8 cellular contexts compared by ENCODE assay signal in genomic region chr4:140153744-140154571, GRCh38. TPM values are rescaled to one million over a fixed set of nuclear protein-coding genes. Genes with fewer than 3 reads are reported as not detected.
DNase-seq lines count a peak whose midpoint lies in the region; ATAC-seq and TF ChIP-seq lines count a peak whose summit lies in the region.

Gene MAML3 (minus strand): TSS chr4:140154184. CDS start chr4:140153327, 857 bp downstream.

- H3K9me3 ChIP-seq in ascending aorta (no peaks in the 10 kb centered on the region), right atrium auricular region (no peaks in the 10 kb centered on the region), prostate gland (no peaks in the 10 kb centered on the region), upper lobe of left lung (no peaks in the 10 kb centered on the region)

- WGBS in prostate gland = under 1% methylated on average over 77 of the region's 78 CpGs
- WGBS in upper lobe of left lung, 2 donors = 1% methylated on average over 31 to 78 of the region's 78 CpGs

- H3K4me1 ChIP-seq in ascending aorta (peaks cover 0 to 4% of the 10 kb centered on the region in 2 donors), right atrium auricular region (peaks cover 0 to 5% of the 10 kb centered on the region in 2 donors), prostate gland (replicated peaks) (peaks cover 6% of the 10 kb centered on the region), upper lobe of left lung (peaks cover 5 to 22% (median 12%) of the 10 kb centered on the region in 4 donors)

- no peak for TF ChIP-seq CTCF in ascending aorta (IDR thresholded peaks at IDR 0.05)
- no peak for TF ChIP-seq CTCF in right atrium auricular region (IDR thresholded peaks at IDR 0.05)
- peak in 1 of 4 experiments; percentile 27 for TF ChIP-seq CTCF in prostate gland (IDR thresholded peaks at IDR 0.05)
- TF ChIP-seq CTCF in upper lobe of left lung (IDR thresholded peaks at IDR 0.05) = peak in 4 of 6 experiments; percentile 24 to 37 (median 32)

- H3K36me3 ChIP-seq in ascending aorta (no peaks in the 10 kb centered on the region), right atrium auricular region (no peaks in the 10 kb centered on the region), prostate gland (no peaks in the 10 kb centered on the region), upper lobe of left lung (no peaks in the 10 kb centered on the region)

- peak; percentile 80 for TF ChIP-seq POLR2A in prostate gland (IDR thresholded peaks at IDR 0.05)
- peak; percentile 52 to 91 (median 72) for TF ChIP-seq POLR2A in upper lobe of left lung (IDR thresholded peaks at IDR 0.05)

- intact Hi-C loops in ascending aorta (cut with DNase I) = loop anchor here (1.0 to 10.0 kb wide), 8 partner anchors 67 to 1139 kb away; partner anchors contain the start of genes ELF2, MGST2, NOCT and RAB33B
- intact Hi-C loops in prostate gland (cut with DNase I) = loop anchor here (1.0 to 10.0 kb wide), 8 partner anchors 57 to 487 kb away; partner anchors contain the start of gene MGST2

- H3K27ac ChIP-seq in ascending aorta = peak within 1 kb of the TSS; percentile 94 to 97
- peak within 1 kb of the TSS; percentile 97 to 99 for H3K27ac ChIP-seq in right atrium auricular region
- H3K27ac ChIP-seq in prostate gland = peak within 1 kb of the TSS; percentile 97 to 99
- H3K27ac ChIP-seq in upper lobe of left lung = peak within 1 kb of the TSS; percentile 99

- ATAC-seq in HG02884 (IDR thresholded peaks at IDR 0.05; ENCODE audit: unreplicated experiment) = peak; percentile 45
- peak; percentile 87 for ATAC-seq in upper lobe of left lung (ENCODE audit: low FRiP score in 2 of 2)

- H3K27me3 ChIP-seq in ascending aorta (no peaks in the 10 kb centered on the region), right atrium auricular region (no peaks in the 10 kb centered on the region), prostate gland (replicated peaks; ENCODE audit: insufficient read depth) (no peaks in the 10 kb centered on the region), upper lobe of left lung (no peaks in the 10 kb centered on the region)

- peak; percentile 94 for DNase-seq in EL
- peak; percentile 74 for DNase-seq in NCI-H2029 treated with DMSO at 0.1 percent for 48 hours (lab: John Stamatoyannopoulos, UW)
- DNase-seq in T-helper 22 cell (ENCODE audit: low read depth) = peak; percentile 71
- DNase-seq in ascending aorta (ENCODE audit: low spot score in 2 of 2) = peak; percentile 66 to 96
- DNase-seq in right atrium auricular region (ENCODE audit: low spot score) = peak; percentile 94
- peak; percentile 95 for DNase-seq in prostate gland (ENCODE audit: low spot score)
- peak; percentile 94 to 98 for DNase-seq in upper lobe of left lung

- peak in 2 of 4 donors; percentile 32 to 44 for TF ChIP-seq EP300 in upper lobe of left lung (IDR thresholded peaks at IDR 0.05)

- H3K4me3 ChIP-seq in ascending aorta (peak within 1 kb of the TSS; percentile 79 to 91), right atrium auricular region (peak within 1 kb of the TSS; percentile 75 to 89), prostate gland (peak within 1 kb of the TSS; percentile 79 to 80), upper lobe of left lung (peak within 1 kb of the TSS; percentile 63 to 88 (median 78))

RNA-seq across cellular contexts. Expression of gene MAML3, which starts in this region (rescaled TPM):
- total RNA-seq in ascending aorta = 4.7 TPM
- 1 to 10 TPM; 2.6 to 5.8 TPM for total RNA-seq in right atrium auricular region
- 10 to 100 TPM; 15.0 to 30.6 TPM for total RNA-seq in prostate gland
- total RNA-seq in upper lobe of left lung = 10 to 100 TPM in 5 of 6 donors, 1 to 10 TPM in 1; 9.6 to 31.4 (median 14.5) TPM

Comparison
In these comparisons a context has a peak if more than half of its experiments do, and no peak if none do; other contexts are left out.
1. Peak in every context shown above with its lines: DNase-seq, ATAC-seq, H3K4me3 ChIP-seq and H3K27ac ChIP-seq.
2. CTCF ChIP-seq: peak in upper lobe of left lung (4 of 6); none in ascending aorta (0 of 3) and right atrium auricular region (0 of 2).